In genomic region chr10:79128923-79129305, GRCh38 we compare ENCODE assay signal across 16 cellular contexts.
DNase-seq lines count a peak whose midpoint lies in the region; ATAC-seq, FAIRE-seq and TF ChIP-seq lines count a peak whose summit lies in the region.
"Had no signal": no experiment of that assay in that cellular context is flagged by ENCODE, and none has a peak within 500 bp of the region (broad histone marks: within the 10 kb centered on the region; RNA-seq: fewer than 3 reads in every experiment).

No MANE protein-coding gene starts in this region.

- WGBS in K562 (ENCODE audit: insufficient coverage, low coverage, missing lambda C conversion rate): 11% methylated on average over 4 of the region's 4 CpGs

- H3K9ac ChIP-seq in BLaER1 treated with 17β-estradiol and CSF1 and Interleukin-3, amounts not matched to agents 10 nM and 100 nM: peak overlapping the region; percentile 20 to 59 (median 48); a peak in 8 of 22 replicates
- H3K9ac ChIP-seq in K562 (ENCODE audit: insufficient read depth in 1 of 2, low read depth in 2 of 2, low read length in 2 of 2): peak overlapping the region in 1 of 2 experiments; percentile 53; a peak in 2 of 4 replicates

- TF ChIP-seq RAD21 in K562 (CRISPR knock-in tag; conservative IDR thresholded peaks at IDR 0.05 in 1 of 2, IDR thresholded peaks at IDR 0.05 in 1 of 2): no peak

- H2AFZ ChIP-seq in K562 (ENCODE audit: low read depth, low read length): no peak overlapping the region

- H3K27ac ChIP-seq in BLaER1 treated with 17β-estradiol and CSF1 and Interleukin-3, amounts not matched to agents 10 nM and 100 nM: peak overlapping the region in 9 of 11 experiments; percentile 27 to 70 (median 57); a peak in 15 of 22 replicates
- peak overlapping the region; percentile 50; the same call in 1 of the 3 replicates for H3K27ac ChIP-seq in K562 (ENCODE audit: extremely low read depth, low read depth, low read length)
- no peak overlapping the region for H3K27ac ChIP-seq in CD8-positive, alpha-beta T cell (ENCODE audit: low read depth, low read length)

- H3K36me3 ChIP-seq in BLaER1 treated with 17β-estradiol and CSF1 and Interleukin-3, amounts not matched to agents 10 nM and 100 nM: peaks cover 31 to 75% (median 49%) of the 10 kb centered on the region in 11 experiments
- peaks cover 34% of the 10 kb centered on the region for H3K36me3 ChIP-seq in K562 (ENCODE audit: control insufficient read depth, insufficient read depth, low read length)
- no peaks in the 10 kb centered on the region for H3K36me3 ChIP-seq in CD8-positive, alpha-beta T cell (ENCODE audit: insufficient read depth, low read length)

- no TSS peak for BruUV-seq in K562 (replicated peaks; lab: Mats Ljungman, UMichigan)

- peaks cover 0 to 2% (median 0%) of the 10 kb centered on the region in 3 donors for H3K9me3 Mint-ChIP-seq in IgD-negative memory B cell
- no peaks in the 10 kb centered on the region for H3K9me3 Mint-ChIP-seq in nephron progenitor cell
- no peaks in the 10 kb centered on the region for H3K9me3 Mint-ChIP-seq in CD8-positive, alpha-beta T cell
- H3K9me3 Mint-ChIP-seq: activated CD8-positive, alpha-beta T cell treated with anti-CD3 and anti-CD28 coated beads for 36 hours; CD8-positive, alpha-beta memory T cell; T-helper 1 cell treated with Interleukin-12 subunit alpha and Interleukin-12 subunit beta and Interleukin-4 antibody, amounts not matched to agents 30 μg/mL and 1 μg/mL, for 36 hours had no signal

- H3K9me3 ChIP-seq in BLaER1 treated with 17β-estradiol and CSF1 and Interleukin-3, amounts not matched to agents 10 nM and 100 nM (replicated peaks in 1 of 11): no peaks in the 10 kb centered on the region
- no peaks in the 10 kb centered on the region for H3K9me3 ChIP-seq in K562 (replicated peaks; ENCODE audit: control insufficient read depth, insufficient read depth, low read depth, low read length)
- no peaks in the 10 kb centered on the region for H3K9me3 ChIP-seq in CD8-positive, alpha-beta T cell (ENCODE audit: low read length)

- H4K20me1 ChIP-seq in BLaER1 treated with 17β-estradiol and CSF1 and Interleukin-3, amounts not matched to agents 10 nM and 100 nM: peaks cover 10 to 100% (median 64%) of the 10 kb centered on the region in 11 experiments; a peak in 20 of 22 replicates
- H4K20me1 ChIP-seq in K562 (replicated peaks; ENCODE audit: control insufficient read depth, insufficient read depth, low read length): no peaks in the 10 kb centered on the region; the same call in none of the 2 replicates

- POLR2A ChIA-PET in K562 (lab: Yijun Ruan, JAX): interaction anchor here (2.2 kb wide), 1 partner anchor 13 kb away, joined by 8 read pairs; no protein-coding TSS in a partner anchor
- POLR2A ChIA-PET in CD8-positive, alpha-beta T cell (lab: Charles Lee): no interaction called here

- no peak for TF ChIP-seq POLR2A in K562 (conservative IDR thresholded peaks at IDR 0.05)

- CTCF ChIA-PET in K562 (lab: Yijun Ruan, JAX; ENCODE audit: low intra/inter-chr PET ratio): no interaction called here
- CTCF ChIA-PET in CD8-positive, alpha-beta T cell (lab: Charles Lee): interaction anchor here (1.9 kb wide), 1 partner anchor 10 kb away, joined by 6 read pairs; no protein-coding TSS in a partner anchor

- H3K79me2 ChIP-seq in K562 (ENCODE audit: control insufficient read depth, insufficient read depth, low read length): peaks cover 15% of the 10 kb centered on the region

- H3K4me1 ChIP-seq in BLaER1 treated with 17β-estradiol and CSF1 and Interleukin-3, amounts not matched to agents 10 nM and 100 nM: peaks cover 77 to 100% (median 95%) of the 10 kb centered on the region in 10 experiments
- peaks cover 79 to 86% of the 10 kb centered on the region in 2 experiments for H3K4me1 ChIP-seq in K562 (replicated peaks in 1 of 2; ENCODE audit: control insufficient read depth in 2 of 2, insufficient read depth in 2 of 2, low read length in 2 of 2)
- H3K4me1 ChIP-seq in CD8-positive, alpha-beta T cell (ENCODE audit: insufficient read depth, low read length): peaks cover 6% of the 10 kb centered on the region

- no peak overlapping the region for H3K4me3 ChIP-seq in BLaER1 treated with 17β-estradiol and CSF1 and Interleukin-3, amounts not matched to agents 10 nM and 100 nM
- H3K4me3 ChIP-seq in K562: no peak overlapping the region
- no peak overlapping the region for H3K4me3 ChIP-seq in CD8-positive, alpha-beta T cell (ENCODE audit: low read depth, low read length)

- ATAC-seq in K562: no peak
- no peak for ATAC-seq in HG03025 (IDR thresholded peaks at IDR 0.05; ENCODE audit: low FRiP score, unreplicated experiment)
- no peak for ATAC-seq in CD8-positive, alpha-beta T cell
- ATAC-seq: activated CD8-positive, alpha-beta T cell treated with anti-CD3 and anti-CD28 coated beads for 36 hours had no signal

- H3K4me2 ChIP-seq in BLaER1 treated with 17β-estradiol and CSF1 and Interleukin-3, amounts not matched to agents 10 nM and 100 nM: peak overlapping the region; percentile 83 to 99 (median 97)
- no peak overlapping the region for H3K4me2 ChIP-seq in K562 (ENCODE audit: insufficient read depth, low read length)

- in situ Hi-C loops in K562 (cut with MboI): no loop called here

- H3K9me1 ChIP-seq in K562 (ENCODE audit: control insufficient read depth, insufficient read depth, low read length): peaks cover 5% of the 10 kb centered on the region

- intact Hi-C loops in K562 (cut with micrococcal nuclease): loop anchor here (5.0 kb wide), 1 partner anchor 47 kb away; no protein-coding TSS in a partner anchor
- intact Hi-C loops in CD8-positive, alpha-beta T cell (cut with DNase I, micrococcal nuclease): no loop called here

- TF ChIP-seq EP300 in K562 (IDR thresholded peaks at IDR 0.05; ENCODE audit: low read length): peak; percentile 37

- peak overlapping the region in 2 of 3 donors; percentile 14 to 47 for H3K27ac Mint-ChIP-seq in IgD-negative memory B cell
- H3K27ac Mint-ChIP-seq in nephron progenitor cell: peak overlapping the region; percentile 98
- H3K27ac Mint-ChIP-seq in CD8-positive, alpha-beta T cell: no peak overlapping the region
- H3K27ac Mint-ChIP-seq: activated CD8-positive, alpha-beta T cell treated with anti-CD3 and anti-CD28 coated beads for 36 hours; CD8-positive, alpha-beta memory T cell; T-helper 1 cell treated with Interleukin-12 subunit alpha and Interleukin-12 subunit beta and Interleukin-4 antibody, amounts not matched to agents 30 μg/mL and 1 μg/mL, for 36 hours had no signal

- no peaks in the 10 kb centered on the region for H3K4me1 Mint-ChIP-seq in IgD-negative memory B cell
- H3K4me1 Mint-ChIP-seq in nephron progenitor cell: peaks cover 95% of the 10 kb centered on the region
- peaks cover 23% of the 10 kb centered on the region for H3K4me1 Mint-ChIP-seq in CD8-positive, alpha-beta T cell (ENCODE audit: low read depth)

- DNase-seq in K562 (ENCODE audit: extremely low read depth in 1 of 4, low spot score in 3 of 4) (no peak), nephron progenitor cell (no peak), DMS153 (lab: John Stamatoyannopoulos, UW) (no peak)
- DNase-seq in CD8-positive, alpha-beta T cell: no peak
- no peak for DNase-seq in stimulated activated CD8-positive, alpha-beta memory T cell treated with anti-CD3 and anti-CD28 coated beads, Interleukin-4, amount 100 ng/mL, for 48 hours
- DNase-seq: activated CD8-positive, alpha-beta T cell treated with anti-CD3 and anti-CD28 coated beads for 36 hours; activated naive CD4-positive, alpha-beta T cell treated with anti-CD3 and anti-CD28 coated beads, Interleukin-2, amount 50 U/mL, for 16 hours; CD8-positive, alpha-beta memory T cell; occipital lobe; stimulated activated CD4-positive, alpha-beta T cell treated with anti-CD3 and anti-CD28 coated beads, Interleukin-2, amount 100 ng/mL, for 24 hours; stimulated activated naive CD4-positive, alpha-beta T cell had no signal

- no peaks in the 10 kb centered on the region for H3K27me3 ChIP-seq in BLaER1 treated with 17β-estradiol and CSF1 and Interleukin-3, amounts not matched to agents 10 nM and 100 nM
- no peaks in the 10 kb centered on the region for H3K27me3 ChIP-seq in K562 (ENCODE audit: control insufficient read depth in 2 of 2, insufficient read depth in 2 of 2, low read length in 2 of 2)
- H3K27me3 ChIP-seq in CD8-positive, alpha-beta T cell (ENCODE audit: insufficient read depth, low read length): no peaks in the 10 kb centered on the region

- TF ChIP-seq CTCF in K562 (IDR thresholded peaks at IDR 0.05 in 2 of 3, conservative IDR thresholded peaks at IDR 0.05 in 1 of 3; ENCODE audit: insufficient read depth in 2 of 3, low read depth in 1 of 3, low read length in 3 of 3) (no peak), nephron progenitor cell (IDR thresholded peaks at IDR 0.05) (no peak)
- no peak for TF ChIP-seq CTCF in CD8-positive, alpha-beta T cell (IDR thresholded peaks at IDR 0.05)

- H3K4me3 Mint-ChIP-seq in IgD-negative memory B cell: no peak overlapping the region
- H3K4me3 Mint-ChIP-seq in nephron progenitor cell: peak overlapping the region; percentile 55
- no peak overlapping the region for H3K4me3 Mint-ChIP-seq in CD8-positive, alpha-beta T cell
- H3K4me3 Mint-ChIP-seq: activated CD8-positive, alpha-beta T cell treated with anti-CD3 and anti-CD28 coated beads for 36 hours; CD8-positive, alpha-beta memory T cell; T-helper 1 cell treated with Interleukin-12 subunit alpha and Interleukin-12 subunit beta and Interleukin-4 antibody, amounts not matched to agents 30 μg/mL and 1 μg/mL, for 36 hours had no signal

- no peak for FAIRE-seq in K562 (lab: Jason Lieb, UNC)
- FAIRE-seq: colon had no signal

- H3K36me3 Mint-ChIP-seq in IgD-negative memory B cell: no peaks in the 10 kb centered on the region
- peaks cover 12% of the 10 kb centered on the region for H3K36me3 Mint-ChIP-seq in nephron progenitor cell (ENCODE audit: low read depth)
- H3K36me3 Mint-ChIP-seq in CD8-positive, alpha-beta T cell: peaks cover 2% of the 10 kb centered on the region

- H3K27me3 Mint-ChIP-seq in IgD-negative memory B cell (peaks cover 7% of the 10 kb centered on the region), nephron progenitor cell (ENCODE audit: low read depth, poor library complexity) (no peaks in the 10 kb centered on the region)
- H3K27me3 Mint-ChIP-seq in CD8-positive, alpha-beta T cell (ENCODE audit: low read depth): no peaks in the 10 kb centered on the region
- H3K27me3 Mint-ChIP-seq: activated CD8-positive, alpha-beta T cell treated with anti-CD3 and anti-CD28 coated beads for 36 hours; CD8-positive, alpha-beta memory T cell had no signal

TF ChIP-seq in K562, 482 proteins besides CTCF, POLR2A, EP300 and RAD21 (continues in another document):
- no peak for TF ChIP-seq ZNF324 (CRISPR knock-in tag; IDR thresholded peaks at IDR 0.05)
- no peak for TF ChIP-seq CREB1 (IDR thresholded peaks at IDR 0.05)
- no peak for TF ChIP-seq CREB1 (CRISPR knock-in tag; IDR thresholded peaks at IDR 0.05)
- TF ChIP-seq ETV1 (tag; conservative IDR thresholded peaks at IDR 0.05; ENCODE audit: low read depth): peak; percentile 88
- TF ChIP-seq TEAD2 (tag; IDR thresholded peaks at IDR 0.05): no peak
- TF ChIP-seq MEIS2 (IDR thresholded peaks at IDR 0.05; ENCODE audit: partially characterized antibody): peak; percentile 44
- no peak for TF ChIP-seq EZH2 (IDR thresholded peaks at IDR 0.05; ENCODE audit: borderline replicate concordance, low read depth, low read length)
